ENCODE assay signal across 11 cellular contexts in the genomic region with DNA sequence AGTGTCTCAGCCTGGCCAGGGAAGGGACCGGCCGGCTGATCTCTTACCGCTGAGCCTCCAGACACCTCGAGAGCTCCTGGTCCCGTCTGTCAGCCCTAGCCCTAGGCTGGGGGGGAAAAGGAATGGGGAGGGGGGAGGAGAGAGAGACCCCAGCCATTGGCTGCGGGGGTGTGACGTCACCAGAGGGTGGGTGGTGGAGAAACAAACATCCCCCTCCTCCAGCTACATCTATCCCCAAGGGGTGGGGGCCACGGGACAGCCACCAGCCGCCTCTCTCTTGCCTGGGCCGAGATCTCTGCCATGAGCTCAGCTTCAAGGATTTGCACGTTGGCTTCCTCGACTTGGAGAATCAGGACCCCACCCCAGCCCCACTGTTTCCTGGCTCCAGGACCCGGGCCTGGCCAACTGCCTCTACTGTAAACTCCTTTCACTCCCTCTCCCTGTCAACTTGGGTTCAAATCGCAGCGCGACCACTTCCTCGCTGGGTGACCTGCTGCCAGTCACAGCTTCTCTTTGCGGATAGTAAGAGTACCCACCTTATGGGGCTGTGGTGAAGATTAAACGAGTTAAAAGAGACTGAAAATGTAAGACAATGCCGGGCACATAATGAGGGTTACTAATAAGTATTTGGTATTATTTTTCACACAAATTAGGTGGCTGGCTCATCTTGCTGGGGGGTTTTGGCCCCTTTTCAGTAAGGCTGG. TPM values are rescaled to one million over a fixed set of nuclear protein-coding genes. Genes with fewer than 3 reads are reported as not detected.
DNase-seq lines count a peak whose midpoint lies in the region; ATAC-seq, FAIRE-seq and TF ChIP-seq lines count a peak whose summit lies in the region.
"Had no signal": no experiment of that assay in that cellular context is flagged by ENCODE, and none has a peak within 500 bp of the region (broad histone marks: within the 10 kb centered on the region; RNA-seq: fewer than 3 reads in every experiment).

A gene with protein sequence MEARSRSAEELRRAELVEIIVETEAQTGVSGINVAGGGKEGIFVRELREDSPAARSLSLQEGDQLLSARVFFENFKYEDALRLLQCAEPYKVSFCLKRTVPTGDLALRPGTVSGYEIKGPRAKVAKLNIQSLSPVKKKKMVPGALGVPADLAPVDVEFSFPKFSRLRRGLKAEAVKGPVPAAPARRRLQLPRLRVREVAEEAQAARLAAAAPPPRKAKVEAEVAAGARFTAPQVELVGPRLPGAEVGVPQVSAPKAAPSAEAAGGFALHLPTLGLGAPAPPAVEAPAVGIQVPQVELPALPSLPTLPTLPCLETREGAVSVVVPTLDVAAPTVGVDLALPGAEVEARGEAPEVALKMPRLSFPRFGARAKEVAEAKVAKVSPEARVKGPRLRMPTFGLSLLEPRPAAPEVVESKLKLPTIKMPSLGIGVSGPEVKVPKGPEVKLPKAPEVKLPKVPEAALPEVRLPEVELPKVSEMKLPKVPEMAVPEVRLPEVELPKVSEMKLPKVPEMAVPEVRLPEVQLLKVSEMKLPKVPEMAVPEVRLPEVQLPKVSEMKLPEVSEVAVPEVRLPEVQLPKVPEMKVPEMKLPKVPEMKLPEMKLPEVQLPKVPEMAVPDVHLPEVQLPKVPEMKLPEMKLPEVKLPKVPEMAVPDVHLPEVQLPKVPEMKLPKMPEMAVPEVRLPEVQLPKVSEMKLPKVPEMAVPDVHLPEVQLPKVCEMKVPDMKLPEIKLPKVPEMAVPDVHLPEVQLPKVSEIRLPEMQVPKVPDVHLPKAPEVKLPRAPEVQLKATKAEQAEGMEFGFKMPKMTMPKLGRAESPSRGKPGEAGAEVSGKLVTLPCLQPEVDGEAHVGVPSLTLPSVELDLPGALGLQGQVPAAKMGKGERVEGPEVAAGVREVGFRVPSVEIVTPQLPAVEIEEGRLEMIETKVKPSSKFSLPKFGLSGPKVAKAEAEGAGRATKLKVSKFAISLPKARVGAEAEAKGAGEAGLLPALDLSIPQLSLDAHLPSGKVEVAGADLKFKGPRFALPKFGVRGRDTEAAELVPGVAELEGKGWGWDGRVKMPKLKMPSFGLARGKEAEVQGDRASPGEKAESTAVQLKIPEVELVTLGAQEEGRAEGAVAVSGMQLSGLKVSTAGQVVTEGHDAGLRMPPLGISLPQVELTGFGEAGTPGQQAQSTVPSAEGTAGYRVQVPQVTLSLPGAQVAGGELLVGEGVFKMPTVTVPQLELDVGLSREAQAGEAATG (N-terminal part only) (minus strand): TSS at position 88 of the 704 bp plus-strand sequence. CDS start 5,446 bp downstream, outside the sequence.

- TF ChIP-seq EP300 in H1 (IDR thresholded peaks at IDR 0.05; ENCODE audit: borderline replicate concordance in 1 of 2, low read depth in 2 of 2, low read length in 2 of 2): no peak

- H3K4me1 ChIP-seq in BLaER1 treated with 17β-estradiol and CSF1 and Interleukin-3, amounts not matched to agents 10 nM and 100 nM: peaks cover 62 to 97% (median 92%) of the 10 kb centered on the region in 10 experiments
- H3K4me1 ChIP-seq in IMR-90 (ENCODE audit: control insufficient read depth, insufficient read depth, low read length) (peaks cover 7% of the 10 kb centered on the region), H1 (replicated peaks in 1 of 4; ENCODE audit: control insufficient read depth in 3 of 4, insufficient read depth in 4 of 4, low read length in 3 of 4) (peaks cover 7 to 25% (median 16%) of the 10 kb centered on the region in 4 experiments), mesodermal cell (ENCODE audit: control insufficient read depth, insufficient read depth, low read length, poor library complexity, severe bottlenecking) (peaks cover 26% of the 10 kb centered on the region), prostate gland (replicated peaks) (no peaks in the 10 kb centered on the region)

- FAIRE-seq in H1 (lab: Jason Lieb, UNC): no peak

- H2AFZ ChIP-seq in IMR-90 (replicated peaks; ENCODE audit: low read length, poor library complexity): peak within 1 kb of the TSS; percentile 6
- H2AFZ ChIP-seq in H1 (ENCODE audit: low read length): no peak within 1 kb of the TSS

- H4K8ac ChIP-seq in IMR-90 (ENCODE audit: low read depth in 2 of 2, low read length in 2 of 2) (no peak within 1 kb of the TSS), H1 (ENCODE audit: extremely low read depth, insufficient read depth, low read length) (peak within 1 kb of the TSS; percentile 88)

- TF ChIP-seq RAD21 in IMR-90 (IDR thresholded peaks at IDR 0.05; ENCODE audit: low read length) (no peak), H1 (IDR thresholded peaks at IDR 0.05 in 1 of 2, conservative IDR thresholded peaks at IDR 0.05 in 1 of 2; ENCODE audit: low read depth in 2 of 2, low read length in 2 of 2) (no peak)

- dilution Hi-C loops in IMR-90 (cut with HindIII; ENCODE audit: low sequenced_read_pairs, unreplicated experiment): no loop called here

- H3K23me2 ChIP-seq in H1 (ENCODE audit: low read depth, low read length): no peaks in the 10 kb centered on the region

- no peak for TF ChIP-seq POLR2A in IMR-90 (IDR thresholded peaks at IDR 0.05; ENCODE audit: low read depth, low read length)
- TF ChIP-seq POLR2A in H1 (IDR thresholded peaks at IDR 0.05; ENCODE audit: control extremely low read depth in 1 of 2, low read depth in 2 of 2, low read length in 2 of 2): peak in 1 of 2 experiments; percentile 64; a peak in 2 of 3 replicates
- no peak for TF ChIP-seq POLR2A in prostate gland (IDR thresholded peaks at IDR 0.05)

- BruUV-seq in IMR-90 (replicated peaks; lab: Mats Ljungman, UMichigan): no TSS peak

- H3K4me3 ChIP-seq in BLaER1 treated with 17β-estradiol and CSF1 and Interleukin-3, amounts not matched to agents 10 nM and 100 nM: peak within 1 kb of the TSS in 1 of 10 experiments; percentile 19; a peak in 1 of 20 replicates
- H3K4me3 ChIP-seq in IMR-90 (ENCODE audit: insufficient read depth, low read depth, low read length) (no peak within 1 kb of the TSS), H1 (ENCODE audit: extremely low read depth in 1 of 4, insufficient read depth in 2 of 4, low read depth in 3 of 4, low read length in 4 of 4) (peak within 1 kb of the TSS in 2 of 4 experiments; percentile 15 to 43; a peak in 3 of 8 replicates), mesodermal cell (ENCODE audit: extremely low read depth, insufficient read depth, low read length, poor library complexity, severe bottlenecking) (no peak within 1 kb of the TSS), prostate gland (no peak within 1 kb of the TSS)

- H3K27ac ChIP-seq in BLaER1 treated with 17β-estradiol and CSF1 and Interleukin-3, amounts not matched to agents 10 nM and 100 nM: peak within 1 kb of the TSS in 8 of 11 experiments; percentile 31 to 75 (median 55); a peak in 15 of 22 replicates
- H3K27ac ChIP-seq in IMR-90 (ENCODE audit: insufficient read depth, low read length) (no peak within 1 kb of the TSS), H1 (ENCODE audit: low read depth, low read length) (no peak within 1 kb of the TSS; the same call in 1 of the 2 replicates), mesodermal cell (ENCODE audit: low read depth, low read length, severe bottlenecking) (peak within 1 kb of the TSS; percentile 0), prostate gland (peak within 1 kb of the TSS in 1 of 2 donors; percentile 45)
- H3K27ac ChIP-seq: C4-2B had no signal

- no peak for ATAC-seq in IMR-90 (ENCODE audit: low read depth)
- ATAC-seq in GM18861 (IDR thresholded peaks at IDR 0.05; ENCODE audit: unreplicated experiment): no peak

- H2AK9ac ChIP-seq in IMR-90 (replicated peaks; ENCODE audit: low read depth, low read length, poor library complexity): no peak within 1 kb of the TSS

- H3K14ac ChIP-seq in IMR-90 (replicated peaks; ENCODE audit: low read depth, low read length) (no peak within 1 kb of the TSS), H1 (ENCODE audit: insufficient read length) (no peak within 1 kb of the TSS)

- CTCF ChIA-PET in IMR-90 (lab: Yijun Ruan, JAX) (interaction anchor here (1.2 kb wide), 1 partner anchor 7 kb away, joined by 4 read pairs; no protein-coding TSS in a partner anchor), H1 (lab: Charles Lee; ENCODE audit: partially characterized antibody) (interaction anchor here (0.6 to 1.9 kb wide), 11 partner anchors 8 to 873 kb away, joined by 3 to 11 read pairs (median 4); no protein-coding TSS in a partner anchor)

- H3K9me1 ChIP-seq in IMR-90 (ENCODE audit: insufficient read depth, low read length): peaks cover 9% of the 10 kb centered on the region

- no peak for TF ChIP-seq CTCF in IMR-90 (conservative IDR thresholded peaks at IDR 0.05; ENCODE audit: low read depth, low read length)
- TF ChIP-seq CTCF in H1 (IDR thresholded peaks at IDR 0.05; ENCODE audit: control extremely low read depth in 1 of 3, insufficient read depth in 1 of 3, low read depth in 1 of 3, low read length in 3 of 3): no peak; a peak in 1 of 4 replicates
- no peak for TF ChIP-seq CTCF in prostate gland (IDR thresholded peaks at IDR 0.05)

- H3K18ac ChIP-seq in IMR-90 (ENCODE audit: low read depth, low read length) (no peak within 1 kb of the TSS), H1 (ENCODE audit: extremely low read depth, low read length) (peak within 1 kb of the TSS; percentile 21; the same call in 1 of the 2 replicates)

- no peak within 1 kb of the TSS for H2BK5ac ChIP-seq in IMR-90 (ENCODE audit: low read depth, low read length, poor library complexity, severe bottlenecking)
- H2BK5ac ChIP-seq in H1 (ENCODE audit: low read depth, low read length): peak within 1 kb of the TSS; percentile 16

- no peak within 1 kb of the TSS for H4K5ac ChIP-seq in IMR-90 (ENCODE audit: low read depth, low read length)
- H4K5ac ChIP-seq in H1 (ENCODE audit: insufficient read length, low read depth, low read length): no peak within 1 kb of the TSS

- H4K91ac ChIP-seq in IMR-90 (ENCODE audit: insufficient read depth, low read depth, low read length): no peak within 1 kb of the TSS
- peak within 1 kb of the TSS; percentile 42 for H4K91ac ChIP-seq in H1 (replicated peaks; ENCODE audit: insufficient read length, low read length)

- H3K36me3 ChIP-seq in BLaER1 treated with 17β-estradiol and CSF1 and Interleukin-3, amounts not matched to agents 10 nM and 100 nM: no peaks in the 10 kb centered on the region
- no peaks in the 10 kb centered on the region for H3K36me3 ChIP-seq in IMR-90 (ENCODE audit: control insufficient read depth, insufficient read depth, low read length)
- H3K36me3 ChIP-seq in H1 (ENCODE audit: control insufficient read depth in 2 of 4, insufficient read depth in 4 of 4, low read length in 3 of 4): no peaks in the 10 kb centered on the region
- no peaks in the 10 kb centered on the region for H3K36me3 ChIP-seq in mesodermal cell (ENCODE audit: control insufficient read depth, insufficient read depth, low read length)
- no peaks in the 10 kb centered on the region for H3K36me3 ChIP-seq in prostate gland

- POLR2A ChIA-PET in IMR-90 (lab: Charles Lee; ENCODE audit: unreplicated experiment) (no interaction called here), H1 (lab: Charles Lee; ENCODE audit: partially characterized antibody) (interaction anchor here (0.6 to 6.4 kb wide), 7 partner anchors 11 to 31 kb away, joined by 3 to 27 read pairs (median 6); partner anchors contain the start of genes SERTAD1 and SERTAD3)

- H2AK5ac ChIP-seq in IMR-90 (ENCODE audit: low read depth, low read length) (0 out of 2 replicates have a peak within 1 kb of the TSS, but pooled peaks have one; percentile 6), H1 (ENCODE audit: low read depth, low read length) (0 out of 2 replicates have a peak within 1 kb of the TSS, but pooled peaks have one; percentile 40)

- WGBS in IMR-90 (ENCODE audit: extremely low coverage in 2 of 2, insufficient read length in 1 of 2), 2 experiments: 50% methylated on average over 3 of the region's 20 CpGs; no CpG with 5 or more reads in 1 of the 2 experiments
- 45% methylated on average over 18 of the region's 20 CpGs; no CpG with 5 or more reads in 1 of the 2 experiments for WGBS in H1 (ENCODE audit: extremely low coverage in 1 of 2, insufficient coverage in 1 of 2, insufficient read length in 1 of 2, insufficient replicate concordance in 2 of 2, low coverage in 1 of 2, low lambda C conversion rate in 2 of 2, missing lambda C conversion rate in 1 of 2), 2 experiments
- WGBS in mesodermal cell (ENCODE audit: insufficient coverage in 2 of 2), 2 experiments: 23 to 28% methylated on average over 6 to 13 of the region's 20 CpGs
- WGBS in prostate gland: 37% methylated on average over 20 of the region's 20 CpGs

- H3K56ac ChIP-seq in IMR-90 (ENCODE audit: extremely low read depth, insufficient read depth, low read length) (no peak within 1 kb of the TSS), H1 (replicated peaks; ENCODE audit: insufficient read length, low read depth, low read length) (no peak within 1 kb of the TSS)

- H2BK15ac ChIP-seq in IMR-90 (ENCODE audit: low read depth, low read length) (no peak within 1 kb of the TSS), H1 (ENCODE audit: low read length) (peak within 1 kb of the TSS; percentile 11; the same call in 1 of the 2 replicates)

- H3K9ac ChIP-seq in BLaER1 treated with 17β-estradiol and CSF1 and Interleukin-3, amounts not matched to agents 10 nM and 100 nM: peak within 1 kb of the TSS in 8 of 11 experiments; percentile 0 to 67 (median 37); a peak in 7 of 22 replicates
- H3K9ac ChIP-seq in IMR-90 (ENCODE audit: low read depth, low read length) (no peak within 1 kb of the TSS), H1 (replicated peaks in 1 of 4; ENCODE audit: extremely low read depth in 1 of 4, low read depth in 3 of 4, low read length in 3 of 4) (0 out of 7 replicates have a peak within 1 kb of the TSS, but pooled peaks of 1 of the 4 experiments have one; percentile 27)

- H3K79me2 ChIP-seq in H1 (ENCODE audit: control insufficient read depth in 1 of 2, insufficient read depth in 2 of 2, low read length in 2 of 2): no peaks in the 10 kb centered on the region

- H3K79me1 ChIP-seq in IMR-90 (ENCODE audit: low read depth in 1 of 2, low read length in 2 of 2): no peaks in the 10 kb centered on the region
- H3K79me1 ChIP-seq in H1 (ENCODE audit: low read depth, low read length): no peaks in the 10 kb centered on the region

- H2BK20ac ChIP-seq in IMR-90 (ENCODE audit: low read depth, low read length): no peak within 1 kb of the TSS
- H2BK20ac ChIP-seq in H1 (ENCODE audit: low read length): 0 out of 2 replicates have a peak within 1 kb of the TSS, but pooled peaks have one; percentile 52

- H3K27me3 ChIP-seq in BLaER1 treated with 17β-estradiol and CSF1 and Interleukin-3, amounts not matched to agents 10 nM and 100 nM: no peaks in the 10 kb centered on the region; a peak in 1 of 22 replicates
- H3K27me3 ChIP-seq in IMR-90 (ENCODE audit: control insufficient read depth, insufficient read depth, low read length) (no peaks in the 10 kb centered on the region), H1 (replicated peaks in 1 of 4; ENCODE audit: control insufficient read depth in 3 of 4, extremely low read depth in 1 of 4, insufficient read depth in 3 of 4, low read length in 3 of 4) (no peaks in the 10 kb centered on the region), prostate gland (replicated peaks; ENCODE audit: insufficient read depth) (no peaks in the 10 kb centered on the region)

- 0 out of 2 replicates have a peak within 1 kb of the TSS, but pooled peaks have one; percentile 71 for H2BK12ac ChIP-seq in H1 (ENCODE audit: low read depth, low read length)

- no peak within 1 kb of the TSS for H2BK120ac ChIP-seq in IMR-90 (ENCODE audit: low read depth, low read length)
- no peak within 1 kb of the TSS for H2BK120ac ChIP-seq in H1 (replicated peaks; ENCODE audit: low read depth, low read length)

- no peaks in the 10 kb centered on the region for H4K20me1 ChIP-seq in BLaER1 treated with 17β-estradiol and CSF1 and Interleukin-3, amounts not matched to agents 10 nM and 100 nM
- H4K20me1 ChIP-seq in IMR-90 (ENCODE audit: insufficient read depth, low read length) (no peaks in the 10 kb centered on the region), H1 (replicated peaks in 1 of 2; ENCODE audit: control insufficient read depth in 1 of 2, insufficient read depth in 2 of 2, low read length in 2 of 2) (no peaks in the 10 kb centered on the region)

- H3K4me2 ChIP-seq in BLaER1 treated with 17β-estradiol and CSF1 and Interleukin-3, amounts not matched to agents 10 nM and 100 nM: peak within 1 kb of the TSS; percentile 15 to 93 (median 82)
- H3K4me2 ChIP-seq in IMR-90 (ENCODE audit: low read depth, low read length) (no peak within 1 kb of the TSS), H1 (ENCODE audit: insufficient read depth in 1 of 2, low read depth in 2 of 2, low read length in 2 of 2) (peak within 1 kb of the TSS; percentile 29 to 50; a peak in 3 of 4 replicates)

- H3K9me3 ChIP-seq in BLaER1 treated with 17β-estradiol and CSF1 and Interleukin-3, amounts not matched to agents 10 nM and 100 nM (replicated peaks in 1 of 11): no peaks in the 10 kb centered on the region
- H3K9me3 ChIP-seq in IMR-90 (ENCODE audit: control insufficient read depth, insufficient read depth, low read length) (no peaks in the 10 kb centered on the region), H1 (ENCODE audit: insufficient read depth in 2 of 2, low read depth in 1 of 2, low read length in 1 of 2) (no peaks in the 10 kb centered on the region), mesodermal cell (ENCODE audit: control insufficient read depth, low read length) (no peaks in the 10 kb centered on the region), prostate gland (no peaks in the 10 kb centered on the region)

- DNase-seq in IMR-90: no peak
- DNase-seq in H1 (ENCODE audit: low read depth in 1 of 2, low spot score in 2 of 2): peak in 1 of 2 experiments; percentile 85
- DNase-seq in NCI-H2171 treated with DMSO at 0.1 percent for 48 hours (lab: John Stamatoyannopoulos, UW): no peak
- no peak for DNase-seq in prostate gland (ENCODE audit: low spot score)
- no peak for DNase-seq in NCI-H1417 (lab: John Stamatoyannopoulos, UW)
- DNase-seq: activated CD4-positive, CD25-positive, alpha-beta regulatory T cell; NCI-H446 treated with DMSO at 0.1 percent for 48 hours had no signal

- no peak within 1 kb of the TSS for H3K23ac ChIP-seq in IMR-90 (ENCODE audit: low read depth, low read length)
- no peak within 1 kb of the TSS for H3K23ac ChIP-seq in H1 (ENCODE audit: insufficient read length)

- no peak within 1 kb of the TSS for H3K4ac ChIP-seq in IMR-90 (ENCODE audit: low read depth, low read length)
- H3K4ac ChIP-seq in H1 (replicated peaks; ENCODE audit: insufficient read length, low read depth, low read length): no peak within 1 kb of the TSS

- intact Hi-C loops in IMR-90 (cut with micrococcal nuclease) (no loop called here), prostate gland (cut with DNase I) (no loop called here)

- in situ Hi-C loops in IMR-90 (cut with MboI; ENCODE audit: low sequenced_read_pairs): no loop called here

RNA-seq across cellular contexts. Expression of the gene that starts here (rescaled TPM):
- total RNA-seq in IMR-90 (2012; rRNA removed): 0.83 and 0.90 TPM in 2 replicates
- 1.7 and 1.8 TPM in 2 replicates for polyA plus RNA-seq in IMR-90 (2012; rRNA removed)
- polyA plus RNA-seq in IMR-90 (2012; cell fraction: cytosol; rRNA removed): 1.5 and 1.8 TPM in 2 replicates
- 1.7 and 2.9 TPM in 2 replicates for polyA plus RNA-seq in IMR-90 (2012; cell fraction: nucleus; rRNA removed; ENCODE audit: low replicate concordance)
- total RNA-seq in H1 (2021; fragmentation: NEBNext Ultra II Directional; extraction: Animal tissue kit (Norgen Biotek cat#: 25700)): 5.8 and 6.0 TPM in 2 replicates
- polyA plus RNA-seq in H1 (2011; rRNA removed): 2.8 and 3.8 TPM in 2 replicates
- 5.0 TPM for polyA plus RNA-seq in H1 (2011; cell fraction: cytosol; rRNA removed)
- 5.2 TPM for polyA plus RNA-seq in H1 (2011; cell fraction: nucleus; rRNA removed)
- polyA plus RNA-seq in H1 (2012, experiment 1 of 2): 5.4 to 9.9 TPM (median 8.0 TPM) in 4 replicates
- polyA plus RNA-seq in H1 (2012, experiment 2 of 2): 4.6 TPM
- 2.8 TPM for polyA plus RNA-seq in H1 (2013, experiment 1 of 2)
- 2.9 TPM for polyA plus RNA-seq in H1 (2013, experiment 2 of 2)
- polyA minus RNA-seq in H1 (2011; rRNA and poly(A)+ RNA removed): 1.9 and 2.1 TPM in 2 replicates
- 1.7 TPM for polyA minus RNA-seq in H1 (2011; cell fraction: cytosol; rRNA and poly(A)+ RNA removed)
- polyA minus RNA-seq in H1 (2011; cell fraction: nucleus; rRNA and poly(A)+ RNA removed): 4.2 TPM
- 7.8 TPM for polyA plus RNA-seq in mesodermal cell (2013, experiment 1 of 2)
- 6.3 TPM for polyA plus RNA-seq in mesodermal cell (2013, experiment 2 of 2)
- 10 to 100 TPM in 1 of 2 donors, 1 to 10 TPM in 1; 4.1 to 10.7 TPM for total RNA-seq in prostate gland

Comparison
In these comparisons a context has a peak if more than half of its experiments do, and no peak if none do; other contexts are left out.
1. H3K27ac ChIP-seq: peak in BLaER1 treated with 17β-estradiol and CSF1 and Interleukin-3, amounts not matched to agents 10 nM and 100 nM (8 of 11) and mesodermal cell (single experiment); none in IMR-90 (single experiment) and H1 (single experiment).